31 cellular contexts compared by ENCODE assay signal in the genomic region with DNA sequence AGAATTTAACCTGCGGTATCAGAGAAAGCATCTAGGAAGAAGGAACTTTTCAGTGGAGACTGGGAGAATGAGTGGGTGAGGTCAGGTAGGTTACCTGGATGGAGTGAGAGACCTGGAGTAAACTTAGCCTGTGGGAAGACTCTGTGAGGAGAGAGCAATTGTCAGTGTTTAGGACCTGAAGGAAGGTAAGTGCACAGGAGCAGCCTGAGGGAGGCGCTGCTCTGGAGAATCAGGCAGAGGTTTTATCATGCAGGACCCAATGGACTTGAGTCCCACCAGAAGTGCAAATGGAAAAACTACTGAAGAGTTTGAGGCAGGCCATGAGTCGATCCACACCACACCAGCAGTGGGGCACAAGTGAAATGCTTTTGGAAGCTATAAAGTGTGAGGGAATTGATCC. TPM values are rescaled to one million over a fixed set of nuclear protein-coding genes. Genes with fewer than 3 reads are reported as not detected.
"Had no signal": no experiment of that assay in that cellular context is flagged by ENCODE, and none has a peak within 500 bp of the region (broad histone marks: within the 10 kb centered on the region; RNA-seq: fewer than 3 reads in every experiment).

No MANE protein-coding gene starts in this region.

- H3K4me3 Mint-ChIP-seq: activated B cell treated with CpG ODN at 0.5 μM for 24 hours; activated CD4-positive, alpha-beta T cell treated with anti-CD3 and anti-CD28 coated beads for 36 hours; activated CD8-positive, alpha-beta memory T cell treated with anti-CD3 and anti-CD28 coated beads, Interleukin-2, amount 10 ng/mL, durations not matched to agents 7 days and 5 days; activated CD8-positive, alpha-beta T cell treated with anti-CD3 and anti-CD28 coated beads, Interleukin-2, amount 10 ng/mL, durations not matched to agents 7 days and 5 days; dendritic cell treated with granulocyte-macrophage colony-stimulating factor and Interleukin-4, amounts not matched to agents 40 ng/mL and 50 ng/mL, for 4 days; nephron; stimulated activated effector memory CD8-positive, alpha-beta T cell treated with anti-CD3 and anti-CD28 coated beads, Interleukin-12 subunit alpha, Interleukin-12 subunit beta, amount 100 ng/mL, for 72 hours; stimulated activated naive CD8-positive, alpha-beta T cell treated with anti-CD3 and anti-CD28 coated beads, Interleukin-15, Interleukin-2, amounts not matched to agents 100 ng/mL and 50 ng/mL, for 24 hours; type B pancreatic cell had no signal

- H3K9me3 ChIP-seq: esophagus muscularis mucosa, left ventricle myocardium inferior, neutrophil, sigmoid colon, thoracic aorta, uterus had no signal

- H3K27me3 Mint-ChIP-seq: dendritic cell treated with granulocyte-macrophage colony-stimulating factor and Interleukin-4, amounts not matched to agents 40 ng/mL and 50 ng/mL, for 4 days had no signal

- H3K36me3 ChIP-seq: breast epithelium, esophagus muscularis mucosa, heart left ventricle, left ventricle myocardium inferior, neutrophil, sigmoid colon, thoracic aorta, uterus had no signal

- ATAC-seq: activated CD4-positive, alpha-beta T cell treated with anti-CD3 and anti-CD28 coated beads for 36 hours; activated CD8-positive, alpha-beta memory T cell treated with anti-CD3 and anti-CD28 coated beads, Interleukin-2, amount 10 ng/mL, durations not matched to agents 7 days and 5 days; activated CD8-positive, alpha-beta T cell treated with anti-CD3 and anti-CD28 coated beads, Interleukin-2, amount 10 ng/mL, durations not matched to agents 7 days and 5 days; activated naive CD4-positive, alpha-beta T cell treated with anti-CD3 and anti-CD28 coated beads, Interleukin-2, amount 50 U/mL, for 72 hours; foreskin keratinocyte; heart left ventricle; stimulated activated effector memory CD8-positive, alpha-beta T cell treated with anti-CD3 and anti-CD28 coated beads, Interleukin-12 subunit alpha, Interleukin-12 subunit beta, amount 100 ng/mL, for 72 hours had no signal

- H3K27ac ChIP-seq: breast epithelium, esophagus muscularis mucosa, foreskin keratinocyte, heart left ventricle, left ventricle myocardium inferior, neutrophil, sigmoid colon, thoracic aorta, uterus had no signal

- H3K9me3 Mint-ChIP-seq: dendritic cell treated with granulocyte-macrophage colony-stimulating factor and Interleukin-4, amounts not matched to agents 40 ng/mL and 50 ng/mL, for 4 days; stimulated activated effector memory CD8-positive, alpha-beta T cell treated with anti-CD3 and anti-CD28 coated beads, Interleukin-12 subunit alpha, Interleukin-12 subunit beta, amount 100 ng/mL, for 72 hours had no signal

- H3K36me3 Mint-ChIP-seq: activated CD8-positive, alpha-beta memory T cell treated with anti-CD3 and anti-CD28 coated beads, Interleukin-2, amount 10 ng/mL, durations not matched to agents 7 days and 5 days; activated naive CD4-positive, alpha-beta T cell treated with anti-CD3 and anti-CD28 coated beads, Interleukin-2, amount 50 U/mL, for 72 hours; stimulated activated effector memory CD8-positive, alpha-beta T cell treated with anti-CD3 and anti-CD28 coated beads, Interleukin-12 subunit alpha, Interleukin-12 subunit beta, amount 100 ng/mL, for 72 hours; type B pancreatic cell had no signal

- H3K4me1 ChIP-seq: breast epithelium, esophagus muscularis mucosa, foreskin keratinocyte, heart left ventricle, uterus had no signal

- H3K4me3 ChIP-seq: breast epithelium, esophagus muscularis mucosa, heart left ventricle, left ventricle myocardium inferior, sigmoid colon, thoracic aorta, uterus had no signal

- H3K4me1 Mint-ChIP-seq: activated CD4-positive, alpha-beta T cell treated with anti-CD3 and anti-CD28 coated beads for 36 hours; activated CD8-positive, alpha-beta memory T cell treated with anti-CD3 and anti-CD28 coated beads, Interleukin-2, amount 10 ng/mL, durations not matched to agents 7 days and 5 days; stimulated activated effector memory CD8-positive, alpha-beta T cell treated with anti-CD3 and anti-CD28 coated beads, Interleukin-12 subunit alpha, Interleukin-12 subunit beta, amount 100 ng/mL, for 72 hours had no signal

- DNase-seq: activated B cell treated with CpG ODN at 0.5 μM for 24 hours; activated CD4-positive, alpha-beta T cell treated with anti-CD3 and anti-CD28 coated beads for 36 hours; activated CD8-positive, alpha-beta memory T cell treated with anti-CD3 and anti-CD28 coated beads, Interleukin-2, amount 10 ng/mL, durations not matched to agents 7 days and 5 days; activated CD8-positive, alpha-beta T cell treated with anti-CD3 and anti-CD28 coated beads, Interleukin-2, amount 10 ng/mL, durations not matched to agents 7 days and 5 days; activated naive CD4-positive, alpha-beta T cell; activated T-cell treated with anti-CD3 and anti-CD28 coated beads, Interleukin-2, amount 50 U/mL, for 48 hours; central memory CD4-positive, alpha-beta T cell; foreskin keratinocyte; heart left ventricle; left ventricle myocardium inferior; sigmoid colon; small intestine; stimulated activated CD4-positive, alpha-beta T cell treated with anti-CD3 and anti-CD28 coated beads, Interleukin-4, amount 100 ng/mL, for 24 hours; T-helper 2 cell; uterus had no signal

- H3K27ac Mint-ChIP-seq: activated B cell treated with CpG ODN at 0.5 μM for 24 hours; activated CD4-positive, alpha-beta T cell treated with anti-CD3 and anti-CD28 coated beads for 36 hours; activated CD8-positive, alpha-beta memory T cell treated with anti-CD3 and anti-CD28 coated beads, Interleukin-2, amount 10 ng/mL, durations not matched to agents 7 days and 5 days; activated CD8-positive, alpha-beta T cell treated with anti-CD3 and anti-CD28 coated beads, Interleukin-2, amount 10 ng/mL, durations not matched to agents 7 days and 5 days; activated naive CD4-positive, alpha-beta T cell treated with anti-CD3 and anti-CD28 coated beads, Interleukin-2, amount 50 U/mL, for 72 hours; dendritic cell treated with granulocyte-macrophage colony-stimulating factor and Interleukin-4, amounts not matched to agents 40 ng/mL and 50 ng/mL, for 4 days; nephron; stimulated activated effector memory CD8-positive, alpha-beta T cell treated with anti-CD3 and anti-CD28 coated beads, Interleukin-12 subunit alpha, Interleukin-12 subunit beta, amount 100 ng/mL, for 72 hours; stimulated activated naive CD8-positive, alpha-beta T cell treated with anti-CD3 and anti-CD28 coated beads, Interleukin-15, Interleukin-2, amounts not matched to agents 100 ng/mL and 50 ng/mL, for 24 hours; type B pancreatic cell had no signal

- H3K27me3 ChIP-seq: esophagus muscularis mucosa, sigmoid colon, uterus had no signal

RNA-seq across cellular contexts. Expression of gene RAG2, which starts 14.4 kb away (rescaled TPM):
- total RNA-seq: activated B cell treated with CpG ODN at 0.5 μM for 24 hours; activated CD4-positive, alpha-beta T cell treated with anti-CD3 and anti-CD28 coated beads for 36 hours; activated CD8-positive, alpha-beta memory T cell treated with anti-CD3 and anti-CD28 coated beads, Interleukin-2, amount 10 ng/mL, durations not matched to agents 7 days and 5 days; activated CD8-positive, alpha-beta T cell treated with anti-CD3 and anti-CD28 coated beads, Interleukin-2, amount 10 ng/mL, durations not matched to agents 7 days and 5 days; activated naive CD4-positive, alpha-beta T cell treated with anti-CD3 and anti-CD28 coated beads, Interleukin-2, amount 50 U/mL, for 72 hours; breast epithelium; esophagus muscularis mucosa; foreskin keratinocyte; heart left ventricle; left ventricle myocardium inferior; lung microvascular endothelial cell; mucosa of gallbladder; osteocyte; posterior vena cava; renal cortical epithelial cell; sigmoid colon; subcutaneous adipose tissue; thoracic aorta had no signal
- polyA plus RNA-seq: foreskin keratinocyte, heart left ventricle, sigmoid colon, small intestine had no signal
